1 cellular context compared by ENCODE assay signal in the genomic region with DNA sequence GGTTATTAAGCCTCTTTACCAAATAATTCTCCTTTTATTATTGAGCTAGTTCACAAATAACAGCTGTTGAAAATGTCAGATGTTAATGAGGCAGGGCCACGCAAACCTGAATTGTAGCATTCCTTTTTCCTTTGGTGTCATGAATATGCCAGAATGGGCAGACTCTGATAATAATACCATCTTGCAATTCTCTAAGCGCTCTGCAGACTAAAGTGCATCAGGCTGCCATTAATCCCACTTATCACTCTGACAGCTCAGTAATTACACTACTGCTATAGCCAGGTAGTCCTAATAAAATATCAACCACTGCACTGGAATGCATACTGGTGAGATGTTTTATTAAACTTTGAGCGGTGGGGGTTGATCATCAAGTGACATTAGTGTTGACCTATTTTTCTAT.
TF ChIP-seq lines count a peak whose summit lies in the region.

No MANE protein-coding gene starts in this region.

TF ChIP-seq in GM23338, 12 proteins besides CTCF, POLR2A, EP300 and RAD21 (continued from another document):
- TF ChIP-seq, protein P1, sequence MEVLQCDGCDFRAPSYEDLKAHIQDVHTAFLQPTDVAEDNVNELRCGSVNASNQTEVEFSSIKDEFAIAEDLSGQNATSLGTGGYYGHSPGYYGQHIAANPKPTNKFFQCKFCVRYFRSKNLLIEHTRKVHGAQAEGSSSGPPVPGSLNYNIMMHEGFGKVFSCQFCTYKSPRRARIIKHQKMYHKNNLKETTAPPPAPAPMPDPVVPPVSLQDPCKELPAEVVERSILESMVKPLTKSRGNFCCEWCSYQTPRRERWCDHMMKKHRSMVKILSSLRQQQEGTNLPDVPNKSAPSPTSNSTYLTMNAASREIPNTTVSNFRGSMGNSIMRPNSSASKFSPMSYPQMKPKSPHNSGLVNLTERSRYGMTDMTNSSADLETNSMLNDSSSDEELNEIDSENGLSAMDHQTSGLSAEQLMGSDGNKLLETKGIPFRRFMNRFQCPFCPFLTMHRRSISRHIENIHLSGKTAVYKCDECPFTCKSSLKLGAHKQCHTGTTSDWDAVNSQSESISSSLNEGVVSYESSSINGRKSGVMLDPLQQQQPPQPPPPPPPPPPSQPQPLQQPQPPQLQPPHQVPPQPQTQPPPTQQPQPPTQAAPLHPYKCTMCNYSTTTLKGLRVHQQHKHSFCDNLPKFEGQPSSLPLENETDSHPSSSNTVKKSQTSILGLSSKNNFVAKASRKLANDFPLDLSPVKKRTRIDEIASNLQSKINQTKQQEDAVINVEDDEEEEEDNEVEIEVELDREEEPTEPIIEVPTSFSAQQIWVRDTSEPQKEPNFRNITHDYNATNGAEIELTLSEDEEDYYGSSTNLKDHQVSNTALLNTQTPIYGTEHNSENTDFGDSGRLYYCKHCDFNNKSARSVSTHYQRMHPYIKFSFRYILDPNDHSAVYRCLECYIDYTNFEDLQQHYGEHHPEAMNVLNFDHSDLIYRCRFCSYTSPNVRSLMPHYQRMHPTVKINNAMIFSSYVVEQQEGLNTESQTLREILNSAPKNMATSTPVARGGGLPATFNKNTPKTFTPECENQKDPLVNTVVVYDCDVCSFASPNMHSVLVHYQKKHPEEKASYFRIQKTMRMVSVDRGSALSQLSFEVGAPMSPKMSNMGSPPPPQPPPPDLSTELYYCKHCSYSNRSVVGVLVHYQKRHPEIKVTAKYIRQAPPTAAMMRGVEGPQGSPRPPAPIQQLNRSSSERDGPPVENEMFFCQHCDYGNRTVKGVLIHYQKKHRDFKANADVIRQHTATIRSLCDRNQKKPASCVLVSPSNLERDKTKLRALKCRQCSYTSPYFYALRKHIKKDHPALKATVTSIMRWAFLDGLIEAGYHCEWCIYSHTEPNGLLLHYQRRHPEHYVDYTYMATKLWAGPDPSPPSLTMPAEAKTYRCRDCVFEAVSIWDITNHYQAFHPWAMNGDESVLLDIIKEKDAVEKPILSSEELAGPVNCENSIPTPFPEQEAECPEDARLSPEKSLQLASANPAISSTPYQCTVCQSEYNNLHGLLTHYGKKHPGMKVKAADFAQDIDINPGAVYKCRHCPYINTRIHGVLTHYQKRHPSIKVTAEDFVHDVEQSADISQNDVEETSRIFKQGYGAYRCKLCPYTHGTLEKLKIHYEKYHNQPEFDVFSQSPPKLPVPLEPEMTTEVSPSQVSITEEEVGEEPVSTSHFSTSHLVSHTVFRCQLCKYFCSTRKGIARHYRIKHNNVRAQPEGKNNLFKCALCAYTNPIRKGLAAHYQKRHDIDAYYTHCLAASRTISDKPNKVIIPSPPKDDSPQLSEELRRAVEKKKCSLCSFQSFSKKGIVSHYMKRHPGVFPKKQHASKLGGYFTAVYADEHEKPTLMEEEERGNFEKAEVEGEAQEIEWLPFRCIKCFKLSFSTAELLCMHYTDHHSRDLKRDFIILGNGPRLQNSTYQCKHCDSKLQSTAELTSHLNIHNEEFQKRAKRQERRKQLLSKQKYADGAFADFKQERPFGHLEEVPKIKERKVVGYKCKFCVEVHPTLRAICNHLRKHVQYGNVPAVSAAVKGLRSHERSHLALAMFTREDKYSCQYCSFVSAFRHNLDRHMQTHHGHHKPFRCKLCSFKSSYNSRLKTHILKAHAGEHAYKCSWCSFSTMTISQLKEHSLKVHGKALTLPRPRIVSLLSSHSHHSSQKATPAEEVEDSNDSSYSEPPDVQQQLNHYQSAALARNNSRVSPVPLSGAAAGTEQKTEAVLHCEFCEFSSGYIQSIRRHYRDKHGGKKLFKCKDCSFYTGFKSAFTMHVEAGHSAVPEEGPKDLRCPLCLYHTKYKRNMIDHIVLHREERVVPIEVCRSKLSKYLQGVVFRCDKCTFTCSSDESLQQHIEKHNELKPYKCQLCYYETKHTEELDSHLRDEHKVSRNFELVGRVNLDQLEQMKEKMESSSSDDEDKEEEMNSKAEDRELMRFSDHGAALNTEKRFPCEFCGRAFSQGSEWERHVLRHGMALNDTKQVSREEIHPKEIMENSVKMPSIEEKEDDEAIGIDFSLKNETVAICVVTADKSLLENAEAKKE (CRISPR knock-in tag; IDR thresholded peaks at IDR 0.05): no peak
- TF ChIP-seq ZNF331 (CRISPR knock-in tag; IDR thresholded peaks at IDR 0.05; ENCODE audit: low read depth) (no peak), CREB1 (CRISPR knock-in tag; IDR thresholded peaks at IDR 0.05; ENCODE audit: low read depth) (no peak), EZH2 (IDR thresholded peaks at IDR 0.05; ENCODE audit: low read depth, unreplicated experiment) (no peak), ZNF114 (CRISPR knock-in tag; IDR thresholded peaks at IDR 0.05) (no peak), EZH2phosphoT487 (IDR thresholded peaks at IDR 0.05; ENCODE audit: unreplicated experiment) (no peak), JUNB (IDR thresholded peaks at IDR 0.05; ENCODE audit: unreplicated experiment) (no peak), POLR2AphosphoS5 (IDR thresholded peaks at IDR 0.05; ENCODE audit: low read depth) (no peak)
- TF ChIP-seq, protein P2, sequence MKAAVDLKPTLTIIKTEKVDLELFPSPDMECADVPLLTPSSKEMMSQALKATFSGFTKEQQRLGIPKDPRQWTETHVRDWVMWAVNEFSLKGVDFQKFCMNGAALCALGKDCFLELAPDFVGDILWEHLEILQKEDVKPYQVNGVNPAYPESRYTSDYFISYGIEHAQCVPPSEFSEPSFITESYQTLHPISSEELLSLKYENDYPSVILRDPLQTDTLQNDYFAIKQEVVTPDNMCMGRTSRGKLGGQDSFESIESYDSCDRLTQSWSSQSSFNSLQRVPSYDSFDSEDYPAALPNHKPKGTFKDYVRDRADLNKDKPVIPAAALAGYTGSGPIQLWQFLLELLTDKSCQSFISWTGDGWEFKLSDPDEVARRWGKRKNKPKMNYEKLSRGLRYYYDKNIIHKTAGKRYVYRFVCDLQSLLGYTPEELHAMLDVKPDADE (IDR thresholded peaks at IDR 0.05): no peak
- TF ChIP-seq, protein P3, sequence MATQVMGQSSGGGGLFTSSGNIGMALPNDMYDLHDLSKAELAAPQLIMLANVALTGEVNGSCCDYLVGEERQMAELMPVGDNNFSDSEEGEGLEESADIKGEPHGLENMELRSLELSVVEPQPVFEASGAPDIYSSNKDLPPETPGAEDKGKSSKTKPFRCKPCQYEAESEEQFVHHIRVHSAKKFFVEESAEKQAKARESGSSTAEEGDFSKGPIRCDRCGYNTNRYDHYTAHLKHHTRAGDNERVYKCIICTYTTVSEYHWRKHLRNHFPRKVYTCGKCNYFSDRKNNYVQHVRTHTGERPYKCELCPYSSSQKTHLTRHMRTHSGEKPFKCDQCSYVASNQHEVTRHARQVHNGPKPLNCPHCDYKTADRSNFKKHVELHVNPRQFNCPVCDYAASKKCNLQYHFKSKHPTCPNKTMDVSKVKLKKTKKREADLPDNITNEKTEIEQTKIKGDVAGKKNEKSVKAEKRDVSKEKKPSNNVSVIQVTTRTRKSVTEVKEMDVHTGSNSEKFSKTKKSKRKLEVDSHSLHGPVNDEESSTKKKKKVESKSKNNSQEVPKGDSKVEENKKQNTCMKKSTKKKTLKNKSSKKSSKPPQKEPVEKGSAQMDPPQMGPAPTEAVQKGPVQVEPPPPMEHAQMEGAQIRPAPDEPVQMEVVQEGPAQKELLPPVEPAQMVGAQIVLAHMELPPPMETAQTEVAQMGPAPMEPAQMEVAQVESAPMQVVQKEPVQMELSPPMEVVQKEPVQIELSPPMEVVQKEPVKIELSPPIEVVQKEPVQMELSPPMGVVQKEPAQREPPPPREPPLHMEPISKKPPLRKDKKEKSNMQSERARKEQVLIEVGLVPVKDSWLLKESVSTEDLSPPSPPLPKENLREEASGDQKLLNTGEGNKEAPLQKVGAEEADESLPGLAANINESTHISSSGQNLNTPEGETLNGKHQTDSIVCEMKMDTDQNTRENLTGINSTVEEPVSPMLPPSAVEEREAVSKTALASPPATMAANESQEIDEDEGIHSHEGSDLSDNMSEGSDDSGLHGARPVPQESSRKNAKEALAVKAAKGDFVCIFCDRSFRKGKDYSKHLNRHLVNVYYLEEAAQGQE (IDR thresholded peaks at IDR 0.05; ENCODE audit: unreplicated experiment): no peak
